In genomic region chr11:2203440-2204259, GRCh38 we compare ENCODE assay signal across 1 cellular context.
TF ChIP-seq lines count a peak whose summit lies in the region.

No MANE protein-coding gene starts in this region.

TF ChIP-seq in HepG2, 621 proteins besides CTCF, POLR2A, EP300 and RAD21 (continued from another document and continues in another):
- TF ChIP-seq CSRNP1 (CRISPR knock-in tag; IDR thresholded peaks at IDR 0.05), result no peak
- TF ChIP-seq SALL1 (CRISPR knock-in tag; IDR thresholded peaks at IDR 0.05), result no peak
- TF ChIP-seq TFDP1 (CRISPR knock-in tag; IDR thresholded peaks at IDR 0.05; ENCODE audit: borderline replicate concordance), result no peak
- TF ChIP-seq CERS6 (CRISPR knock-in tag; IDR thresholded peaks at IDR 0.05), result no peak
- no peak for TF ChIP-seq HINFP (CRISPR knock-in tag; IDR thresholded peaks at IDR 0.05; ENCODE audit: low read depth)
- no peak for TF ChIP-seq SAFB2 (CRISPR knock-in tag; IDR thresholded peaks at IDR 0.05; ENCODE audit: borderline replicate concordance, low read depth)
- TF ChIP-seq GATAD1 (CRISPR knock-in tag; IDR thresholded peaks at IDR 0.05), result no peak
- TF ChIP-seq JUN (CRISPR knock-in tag; IDR thresholded peaks at IDR 0.05), result no peak
- TF ChIP-seq ZNF331 (CRISPR knock-in tag; IDR thresholded peaks at IDR 0.05), result peak; percentile 62; the same call in 1 of the 2 replicates
- no peak for TF ChIP-seq ZNF280D (CRISPR knock-in tag; IDR thresholded peaks at IDR 0.05)
- TF ChIP-seq ZNF639 (CRISPR knock-in tag; conservative IDR thresholded peaks at IDR 0.05), result no peak
- no peak for TF ChIP-seq SIX1 (CRISPR knock-in tag; IDR thresholded peaks at IDR 0.05; ENCODE audit: borderline replicate concordance)
- TF ChIP-seq TRIM22 (IDR thresholded peaks at IDR 0.05), result no peak
- no peak for TF ChIP-seq RNF219 (CRISPR knock-in tag; IDR thresholded peaks at IDR 0.05)
- no peak for TF ChIP-seq ZNF766 (CRISPR knock-in tag; IDR thresholded peaks at IDR 0.05; ENCODE audit: borderline replicate concordance)
- TF ChIP-seq ZNF800 (CRISPR knock-in tag; IDR thresholded peaks at IDR 0.05), result no peak
- no peak for TF ChIP-seq ZC3H13 (CRISPR knock-in tag; IDR thresholded peaks at IDR 0.05)
- peak; percentile 61 for TF ChIP-seq ARID5B (CRISPR knock-in tag; IDR thresholded peaks at IDR 0.05)
- TF ChIP-seq ZSCAN12 (CRISPR knock-in tag; IDR thresholded peaks at IDR 0.05), result no peak
- TF ChIP-seq ZNF513 (CRISPR knock-in tag; conservative IDR thresholded peaks at IDR 0.05), result no peak
- no peak for TF ChIP-seq HOXA5 (CRISPR knock-in tag; IDR thresholded peaks at IDR 0.05)
- TF ChIP-seq ZNF770 (CRISPR knock-in tag; IDR thresholded peaks at IDR 0.05), result no peak
- TF ChIP-seq NR3C1 (CRISPR knock-in tag; IDR thresholded peaks at IDR 0.05), result no peak
- TF ChIP-seq ZFP82 (CRISPR knock-in tag; IDR thresholded peaks at IDR 0.05; ENCODE audit: borderline replicate concordance), result no peak
- TF ChIP-seq SRSF1 (optimal IDR thresholded peaks at IDR 0.05; ENCODE audit: low read depth, low read length), result peak; percentile 61
- TF ChIP-seq ZNF792 (CRISPR knock-in tag; IDR thresholded peaks at IDR 0.05), result no peak
- TF ChIP-seq FOXA3 (CRISPR knock-in tag; IDR thresholded peaks at IDR 0.05), result no peak
- no peak for TF ChIP-seq ZNF768 (CRISPR knock-in tag; IDR thresholded peaks at IDR 0.05)
- no peak for TF ChIP-seq FOSL2 (CRISPR knock-in tag; IDR thresholded peaks at IDR 0.05)
- TF ChIP-seq HNF4G (IDR thresholded peaks at IDR 0.05; ENCODE audit: borderline replicate concordance, low read depth, low read length), result no peak
- TF ChIP-seq HNF4G (CRISPR knock-in tag; IDR thresholded peaks at IDR 0.05; ENCODE audit: borderline replicate concordance, low read depth), result no peak
- no peak for TF ChIP-seq ZNF292 (CRISPR knock-in tag; IDR thresholded peaks at IDR 0.05; ENCODE audit: borderline replicate concordance, low read depth)
- no peak for TF ChIP-seq NFE2L2 (IDR thresholded peaks at IDR 0.05; ENCODE audit: low read length)
